1 cellular context compared by ENCODE assay signal in genomic region chr7:1110358-1110757, GRCh38.
TF ChIP-seq lines count a peak whose summit lies in the region.

No MANE protein-coding gene starts in this region.

TF ChIP-seq in HepG2, 621 proteins besides CTCF, POLR2A, EP300 and RAD21:
- no peak for TF ChIP-seq DR1 (CRISPR knock-in tag; IDR thresholded peaks at IDR 0.05)
- no peak for TF ChIP-seq SRY (CRISPR knock-in tag; IDR thresholded peaks at IDR 0.05)
- TF ChIP-seq MYC (CRISPR knock-in tag; IDR thresholded peaks at IDR 0.05; ENCODE audit: borderline replicate concordance): no peak
